ENCODE assay signal across 11 cellular contexts in the genomic region with DNA sequence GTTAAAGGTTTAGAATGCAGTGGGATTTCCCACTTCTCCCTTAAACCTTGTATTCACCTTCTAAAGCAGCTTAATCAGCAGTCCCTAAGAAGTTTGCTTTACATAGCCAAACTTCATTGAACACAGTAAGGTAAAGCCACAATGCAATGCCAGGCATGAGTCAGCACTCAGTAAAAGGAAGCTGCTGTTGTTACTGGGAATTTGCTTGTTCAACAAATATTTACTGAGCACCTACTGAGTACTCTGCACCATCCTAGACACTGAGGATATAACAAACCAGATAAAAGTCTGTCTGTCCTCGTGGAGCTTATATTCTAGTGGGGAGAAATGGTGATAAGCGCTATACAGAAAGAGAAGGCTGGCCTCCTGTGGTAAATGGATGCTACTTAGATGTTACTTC.
DNase-seq lines count a peak whose midpoint lies in the region; ATAC-seq and TF ChIP-seq lines count a peak whose summit lies in the region.
"Had no signal": no experiment of that assay in that cellular context is flagged by ENCODE, and none has a peak within 500 bp of the region (broad histone marks: within the 10 kb centered on the region; RNA-seq: fewer than 3 reads in every experiment).

No MANE protein-coding gene starts in this region.

- H3K4me1 Mint-ChIP-seq in WTC11 = peaks cover 8% of the 10 kb centered on the region
- H3K4me1 Mint-ChIP-seq: activated CD4-positive, alpha-beta T cell treated with anti-CD3 and anti-CD28 coated beads for 36 hours had no signal

- no peaks in the 10 kb centered on the region for H3K9me3 ChIP-seq in gastrocnemius medialis
- H3K9me3 ChIP-seq: BLaER1 had no signal

- intact Hi-C loops in gastrocnemius medialis (cut with DNase I; ENCODE audit: low total_unique reads) = no loop called here

- ATAC-seq in HG03432 (IDR thresholded peaks at IDR 0.05; ENCODE audit: unreplicated experiment) (peak; percentile 48), WTC11 (peak; percentile 69), GM19467 (IDR thresholded peaks at IDR 0.05; ENCODE audit: unreplicated experiment) (no peak), HG02571 (IDR thresholded peaks at IDR 0.05; ENCODE audit: unreplicated experiment) (no peak), gastrocnemius medialis (no peak), GM21786 (IDR thresholded peaks at IDR 0.05; ENCODE audit: unreplicated experiment) (no peak)
- ATAC-seq: activated CD4-positive, alpha-beta T cell treated with anti-CD3 and anti-CD28 coated beads for 36 hours had no signal

- no peaks in the 10 kb centered on the region for H3K27me3 Mint-ChIP-seq in WTC11 (ENCODE audit: low read depth)
- H3K27me3 Mint-ChIP-seq: activated CD4-positive, alpha-beta T cell treated with anti-CD3 and anti-CD28 coated beads for 36 hours had no signal

- H3K27ac Mint-ChIP-seq in WTC11 = no peak overlapping the region
- H3K27ac Mint-ChIP-seq: activated CD4-positive, alpha-beta T cell treated with anti-CD3 and anti-CD28 coated beads for 36 hours had no signal

- CTCF ChIA-PET in WTC11 (lab: Charles Lee) = interaction anchor here (1.0 to 1.9 kb wide), 7 partner anchors 126 to 595 kb away, joined by 3 to 8 read pairs (median 4); no protein-coding TSS in a partner anchor

- TF ChIP-seq CTCF in WTC11 (IDR thresholded peaks at IDR 0.05) = no peak
- TF ChIP-seq CTCF in gastrocnemius medialis (IDR thresholded peaks at IDR 0.05 in 4 of 5, conservative IDR thresholded peaks at IDR 0.05 in 1 of 5) = no peak

- in situ Hi-C loops in Caki2 (cut with HindIII; ENCODE audit: low pct_unique_long_range_greater_than_20kb, low sequenced_read_pairs) = no loop called here
- in situ Hi-C loops in gastrocnemius medialis (cut with MboI; ENCODE audit: low sequenced_read_pairs in 4 of 4) = no loop called here

- H3K4me1 ChIP-seq in gastrocnemius medialis = no peaks in the 10 kb centered on the region
- H3K4me1 ChIP-seq: BLaER1 had no signal

- no peaks in the 10 kb centered on the region for H3K9me3 Mint-ChIP-seq in WTC11

- no peak overlapping the region for H3K4me3 ChIP-seq in gastrocnemius medialis
- H3K4me3 ChIP-seq: BLaER1 had no signal

- no peaks in the 10 kb centered on the region for H3K27me3 ChIP-seq in gastrocnemius medialis
- H3K27me3 ChIP-seq: BLaER1 had no signal

- H3K27ac ChIP-seq in gastrocnemius medialis = no peak overlapping the region
- H3K27ac ChIP-seq: BLaER1 had no signal

- DNase-seq in Caki2 (ENCODE audit: low read depth) = peak; percentile 59
- DNase-seq in WTC11 (ENCODE audit: low spot score) = no peak
- DNase-seq in kidney tubule cell (ENCODE audit: low spot score) = peak; percentile 70
- DNase-seq in gastrocnemius medialis = no peak
- DNase-seq: activated CD4-positive, alpha-beta T cell treated with anti-CD3 and anti-CD28 coated beads for 36 hours; cortex of kidney had no signal

- POLR2A ChIA-PET in WTC11 (lab: Charles Lee) = no interaction called here

- peaks cover 0 to 12% of the 10 kb centered on the region in 2 donors for H3K36me3 ChIP-seq in gastrocnemius medialis

- H3K36me3 Mint-ChIP-seq in WTC11 = peaks cover 14% of the 10 kb centered on the region

- no peak overlapping the region for H3K4me3 Mint-ChIP-seq in WTC11
- H3K4me3 Mint-ChIP-seq: activated CD4-positive, alpha-beta T cell treated with anti-CD3 and anti-CD28 coated beads for 36 hours had no signal

- TF ChIP-seq POLR2A in gastrocnemius medialis (IDR thresholded peaks at IDR 0.05) = no peak

TF ChIP-seq in WTC11, 78 proteins besides CTCF, POLR2A, EP300 and RAD21:
- TF ChIP-seq IRF2 (CRISPR knock-in tag; IDR thresholded peaks at IDR 0.05; ENCODE audit: borderline replicate concordance, low read depth) (no peak), NFE2L1 (CRISPR knock-in tag; IDR thresholded peaks at IDR 0.05) (0 out of 2 replicates have a peak, but pooled peaks have one; percentile 49)

Comparison
In these comparisons a context has a peak if more than half of its experiments do, and no peak if none do; other contexts are left out.
1. DNase-seq: peak in Caki2 (single experiment) and kidney tubule cell (single experiment); none in WTC11 (single experiment) and gastrocnemius medialis (0 of 2).
2. ATAC-seq: peak in HG03432 (single experiment) and WTC11 (single experiment); none in GM19467 (single experiment), HG02571 (single experiment), gastrocnemius medialis (0 of 2) and GM21786 (single experiment).